8 cellular contexts compared by ENCODE assay signal in the genomic region with DNA sequence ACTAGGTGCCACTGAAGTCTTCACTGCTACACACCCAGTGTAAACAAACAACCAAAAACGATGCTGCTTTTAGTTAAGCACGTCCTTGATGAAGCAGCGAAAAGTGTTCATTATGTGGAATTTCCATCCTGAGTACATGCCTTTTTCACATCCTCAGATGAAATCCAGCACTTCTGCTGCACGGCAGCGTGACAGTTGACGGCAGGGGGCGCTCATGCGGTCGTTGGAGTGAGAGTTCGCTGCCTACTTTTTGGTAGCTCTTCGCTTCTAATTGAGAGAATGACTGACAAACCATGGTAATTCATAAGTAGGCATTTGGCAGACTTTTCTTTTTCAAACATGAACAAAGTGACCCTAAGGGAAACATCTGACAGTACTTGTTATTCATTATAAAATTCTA. TPM values are rescaled to one million over a fixed set of nuclear protein-coding genes. Genes with fewer than 3 reads are reported as not detected.
DNase-seq lines count a peak whose midpoint lies in the region; ATAC-seq and TF ChIP-seq lines count a peak whose summit lies in the region.

No MANE protein-coding gene starts in this region.

- no peak for TF ChIP-seq EP300 in esophagus muscularis mucosa (IDR thresholded peaks at IDR 0.05)

- no peak overlapping the region for H3K4me3 ChIP-seq in esophagus muscularis mucosa

- H3K36me3 ChIP-seq in esophagus muscularis mucosa, result no peaks in the 10 kb centered on the region

- H3K9me3 ChIP-seq in esophagus muscularis mucosa, result no peaks in the 10 kb centered on the region

- H3K27ac Mint-ChIP-seq in neural crest cell (ENCODE audit: unreplicated experiment), result no peak overlapping the region
- no peak overlapping the region for H3K27ac Mint-ChIP-seq in stimulated activated naive B cell treated with anti-CD40 and anti-IgM and Interleukin-4, amounts not matched to agents 10 μg/mL and 1 μg/mL and 100 μg/mL, for 72 hours

- H3K4me1 ChIP-seq in esophagus muscularis mucosa, result no peaks in the 10 kb centered on the region

- intact Hi-C loops in esophagus muscularis mucosa (cut with DNase I), result loop anchor here (10.0 kb wide), 1 partner anchor 1124 kb away; the partner anchor contains the start of gene EFNB2

- no peaks in the 10 kb centered on the region for H3K27me3 ChIP-seq in esophagus muscularis mucosa

- no peak for ATAC-seq in stimulated activated naive B cell treated with anti-CD40 and anti-IgM and Interleukin-4, amounts not matched to agents 10 μg/mL and 1 μg/mL and 100 μg/mL, for 72 hours (replicated peaks)

- no peaks in the 10 kb centered on the region for H3K36me3 Mint-ChIP-seq in neural crest cell (ENCODE audit: low read depth)
- no peaks in the 10 kb centered on the region for H3K36me3 Mint-ChIP-seq in stimulated activated naive B cell treated with anti-CD40 and anti-IgM and Interleukin-4, amounts not matched to agents 10 μg/mL and 1 μg/mL and 100 μg/mL, for 72 hours

- H3K27me3 Mint-ChIP-seq in neural crest cell (ENCODE audit: low read depth), result no peaks in the 10 kb centered on the region
- no peaks in the 10 kb centered on the region for H3K27me3 Mint-ChIP-seq in stimulated activated naive B cell treated with anti-CD40 and anti-IgM and Interleukin-4, amounts not matched to agents 10 μg/mL and 1 μg/mL and 100 μg/mL, for 72 hours

- DNase-seq in activated gamma-delta T cell treated with Interleukin-2 at 50 U/mL for 16 hours (peak; percentile 23), activated gamma-delta T cell (lab: John Stamatoyannopoulos, UW) (no peak), esophagus muscularis mucosa (ENCODE audit: extremely low spot score) (no peak), neural crest cell (ENCODE audit: low read depth, low spot score) (peak; percentile 47), NCI-H1694 (lab: John Stamatoyannopoulos, UW) (no peak), T1000 (lab: John Stamatoyannopoulos, UW) (no peak)
- DNase-seq in stimulated activated naive B cell treated with anti-CD40 and anti-IgM and Interleukin-4, amounts not matched to agents 10 μg/mL and 1 μg/mL and 100 μg/mL, for 72 hours, result no peak

- TF ChIP-seq CTCF in VCaP (conservative IDR thresholded peaks at IDR 0.05) (peak; percentile 91), esophagus muscularis mucosa (IDR thresholded peaks at IDR 0.05) (peak; percentile 30 to 72 (median 53)), neural crest cell (conservative IDR thresholded peaks at IDR 0.05) (peak; percentile 69)

- no peak for TF ChIP-seq POLR2A in esophagus muscularis mucosa (IDR thresholded peaks at IDR 0.05; ENCODE audit: low read depth)

- peaks cover 8% of the 10 kb centered on the region for H3K9me3 Mint-ChIP-seq in neural crest cell
- no peaks in the 10 kb centered on the region for H3K9me3 Mint-ChIP-seq in stimulated activated naive B cell treated with anti-CD40 and anti-IgM and Interleukin-4, amounts not matched to agents 10 μg/mL and 1 μg/mL and 100 μg/mL, for 72 hours

- no peak overlapping the region for H3K4me3 Mint-ChIP-seq in neural crest cell
- no peak overlapping the region for H3K4me3 Mint-ChIP-seq in stimulated activated naive B cell treated with anti-CD40 and anti-IgM and Interleukin-4, amounts not matched to agents 10 μg/mL and 1 μg/mL and 100 μg/mL, for 72 hours

- 44% methylated on average over 11 of the region's 11 CpGs for whole genome bisulfite sequencing in esophagus muscularis mucosa

- no peak overlapping the region for H3K27ac ChIP-seq in VCaP
- H3K27ac ChIP-seq in esophagus muscularis mucosa (replicated peaks in 1 of 4), result no peak overlapping the region

- no peaks in the 10 kb centered on the region for H3K4me1 Mint-ChIP-seq in neural crest cell
- no peaks in the 10 kb centered on the region for H3K4me1 Mint-ChIP-seq in stimulated activated naive B cell treated with anti-CD40 and anti-IgM and Interleukin-4, amounts not matched to agents 10 μg/mL and 1 μg/mL and 100 μg/mL, for 72 hours

RNA-seq across cellular contexts. Expression of gene DAOA, which starts 55.2 kb away (rescaled TPM):
- total RNA-seq in esophagus muscularis mucosa, result not detected
- not detected in 2 replicates for total RNA-seq in neural crest cell

Comparison
In these comparisons a context has a peak if more than half of its experiments do, and no peak if none do; other contexts are left out.
1. DNase-seq: peak in activated gamma-delta T cell treated with Interleukin-2 at 50 U/mL for 16 hours (single experiment) and neural crest cell (single experiment); none in activated gamma-delta T cell (single experiment), esophagus muscularis mucosa (single experiment), stimulated activated naive B cell treated with anti-CD40 and anti-IgM and Interleukin-4, amounts not matched to agents 10 μg/mL and 1 μg/mL and 100 μg/mL, for 72 hours (single experiment), NCI-H1694 (single experiment) and T1000 (single experiment).
2. Peak in every context shown above with its lines, with median percentiles within 50 percentile points of each other: CTCF ChIP-seq.